Comparison of ENCODE assay signal across 7 cellular contexts in the genomic region with DNA sequence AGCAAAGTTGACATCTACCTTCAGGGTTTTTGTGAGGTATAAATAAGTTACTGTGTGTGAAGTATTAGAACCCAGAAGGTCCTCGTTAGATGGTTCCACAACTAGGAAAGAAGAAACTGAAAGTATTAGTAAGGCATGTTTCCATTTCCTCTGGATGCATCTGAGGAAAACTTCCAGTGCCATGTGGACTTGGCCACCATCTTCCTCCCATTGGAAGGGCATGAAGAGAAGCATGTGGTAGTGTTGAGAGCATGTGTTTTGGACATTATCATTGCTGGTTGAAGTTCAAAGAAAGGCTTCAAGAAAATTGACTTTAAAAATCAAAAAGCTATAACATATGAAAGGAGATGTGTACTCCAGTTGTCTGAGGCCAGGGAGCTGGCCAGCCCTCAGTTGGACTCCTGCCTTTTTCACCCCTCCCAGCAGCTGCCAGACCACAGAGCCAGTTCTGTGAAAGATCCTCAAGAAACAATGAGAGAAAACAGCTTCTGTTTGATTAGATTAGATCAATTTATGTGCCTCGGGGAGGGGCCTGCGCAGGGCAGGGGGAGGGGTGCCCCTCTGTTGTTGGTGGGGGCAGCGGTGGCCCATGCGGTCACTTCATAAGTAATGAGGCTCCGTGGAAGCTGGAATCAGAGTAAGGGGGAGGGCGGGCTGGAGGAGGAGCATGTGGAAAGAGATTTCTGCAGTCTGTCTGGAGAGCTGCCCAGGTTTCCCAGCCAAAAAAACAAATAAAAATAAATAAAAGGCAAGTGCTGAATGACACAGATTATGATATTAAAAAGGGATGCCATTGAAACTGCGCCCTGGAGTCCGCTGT.
DNase-seq lines count a peak whose midpoint lies in the region; ATAC-seq and TF ChIP-seq lines count a peak whose summit lies in the region.

No MANE protein-coding gene starts in this region.

- H3K9me3 Mint-ChIP-seq in stimulated activated memory B cell treated with anti-CD40 and anti-IgM and Interleukin-4, amounts not matched to agents 10 μg/mL and 1 μg/mL and 100 μg/mL, for 72 hours, result no peaks in the 10 kb centered on the region

- peaks cover 65% of the 10 kb centered on the region for H3K4me1 Mint-ChIP-seq in stimulated activated memory B cell treated with anti-CD40 and anti-IgM and Interleukin-4, amounts not matched to agents 10 μg/mL and 1 μg/mL and 100 μg/mL, for 72 hours

- TF ChIP-seq CTCF in cardiac fibroblast (IDR thresholded peaks at IDR 0.05; ENCODE audit: low read depth, low read length), result no peak

- no peak for ATAC-seq in stimulated activated memory B cell treated with anti-CD40 and anti-IgM and Interleukin-4, amounts not matched to agents 10 μg/mL and 1 μg/mL and 100 μg/mL, for 72 hours
- ATAC-seq in HG02973 (IDR thresholded peaks at IDR 0.05; ENCODE audit: unreplicated experiment), result no peak

- H3K27me3 Mint-ChIP-seq in stimulated activated memory B cell treated with anti-CD40 and anti-IgM and Interleukin-4, amounts not matched to agents 10 μg/mL and 1 μg/mL and 100 μg/mL, for 72 hours, result no peaks in the 10 kb centered on the region

- H3K4me3 ChIP-seq in GM08714 (ENCODE audit: low read length), result peak overlapping the region; percentile 57
- H3K4me3 ChIP-seq in cardiac fibroblast (replicated peaks in 1 of 2; ENCODE audit: low read depth in 2 of 2, low read length in 2 of 2), result peak overlapping the region; percentile 6 to 35

- peak; percentile 53 for DNase-seq in NCI-H446 treated with DMSO at 0.1 percent for 48 hours (lab: John Stamatoyannopoulos, UW)
- peak; percentile 78 to 91 for DNase-seq in cardiac fibroblast (ENCODE audit: low read depth in 2 of 2)
- DNase-seq in kidney tubule cell (ENCODE audit: low spot score), result peak; percentile 32
- DNase-seq in GDM1 (lab: John Stamatoyannopoulos, UW), result no peak

- H3K4me3 Mint-ChIP-seq in stimulated activated memory B cell treated with anti-CD40 and anti-IgM and Interleukin-4, amounts not matched to agents 10 μg/mL and 1 μg/mL and 100 μg/mL, for 72 hours, result no peak overlapping the region

- H3K36me3 Mint-ChIP-seq in stimulated activated memory B cell treated with anti-CD40 and anti-IgM and Interleukin-4, amounts not matched to agents 10 μg/mL and 1 μg/mL and 100 μg/mL, for 72 hours, result no peaks in the 10 kb centered on the region

- H3K27ac Mint-ChIP-seq in stimulated activated memory B cell treated with anti-CD40 and anti-IgM and Interleukin-4, amounts not matched to agents 10 μg/mL and 1 μg/mL and 100 μg/mL, for 72 hours, result peak overlapping the region; percentile 25
